ENCODE assay signal across 9 cellular contexts in genomic region chr2:96873651-96874096, GRCh38. TPM values are rescaled to one million over a fixed set of nuclear protein-coding genes. Genes with fewer than 3 reads are reported as not detected.
DNase-seq lines count a peak whose midpoint lies in the region; ATAC-seq and TF ChIP-seq lines count a peak whose summit lies in the region.
"Had no signal": no experiment of that assay in that cellular context is flagged by ENCODE, and none has a peak within 500 bp of the region (broad histone marks: within the 10 kb centered on the region; RNA-seq: fewer than 3 reads in every experiment).

No MANE protein-coding gene starts in this region.

- H3K4me1 Mint-ChIP-seq in CD4-positive, CD25-positive, alpha-beta regulatory T cell, result peaks cover 6 to 41% (median 14%) of the 10 kb centered on the region in 4 donors
- H3K4me1 Mint-ChIP-seq in activated CD4-positive, alpha-beta T cell treated with anti-CD3 and anti-CD28 coated beads, Interleukin-2, amount 10 ng/mL, durations not matched to agents 7 days and 5 days, result peaks cover 20% of the 10 kb centered on the region

- peak overlapping the region in 1 of 4 donors; percentile 53 for H3K4me3 Mint-ChIP-seq in CD4-positive, CD25-positive, alpha-beta regulatory T cell
- H3K4me3 Mint-ChIP-seq in activated CD4-positive, alpha-beta T cell treated with anti-CD3 and anti-CD28 coated beads, Interleukin-2, amount 10 ng/mL, durations not matched to agents 7 days and 5 days, result no peak overlapping the region
- H3K4me3 Mint-ChIP-seq: CD8-positive, alpha-beta T cell had no signal

- H3K27ac Mint-ChIP-seq in CD4-positive, CD25-positive, alpha-beta regulatory T cell, result peak overlapping the region in 2 of 3 donors; percentile 41 to 91
- no peak overlapping the region for H3K27ac Mint-ChIP-seq in activated CD4-positive, alpha-beta T cell treated with anti-CD3 and anti-CD28 coated beads, Interleukin-2, amount 10 ng/mL, durations not matched to agents 7 days and 5 days

- no peaks in the 10 kb centered on the region for H3K27me3 ChIP-seq in CD4-positive, CD25-positive, alpha-beta regulatory T cell (ENCODE audit: control insufficient read depth, insufficient read depth, low read length)
- H3K27me3 ChIP-seq in osteoblast (ENCODE audit: insufficient read depth, low read length) (no peaks in the 10 kb centered on the region), H7 (ENCODE audit: control insufficient read depth, insufficient read depth, low read length) (peaks cover 2% of the 10 kb centered on the region; the same call in 1 of the 2 replicates)

- no peaks in the 10 kb centered on the region for H3K9me3 ChIP-seq in CD4-positive, CD25-positive, alpha-beta regulatory T cell (ENCODE audit: control insufficient read depth in 2 of 2, low read length in 2 of 2)
- H3K9me3 ChIP-seq in osteoblast (ENCODE audit: low read depth, low read length), result no peaks in the 10 kb centered on the region

- peaks cover 1% of the 10 kb centered on the region for H3K79me2 ChIP-seq in osteoblast (ENCODE audit: insufficient read depth, low read length)

- H3K36me3 Mint-ChIP-seq in CD4-positive, CD25-positive, alpha-beta regulatory T cell, result no peaks in the 10 kb centered on the region
- peaks cover 2% of the 10 kb centered on the region for H3K36me3 Mint-ChIP-seq in activated CD4-positive, alpha-beta T cell treated with anti-CD3 and anti-CD28 coated beads, Interleukin-2, amount 10 ng/mL, durations not matched to agents 7 days and 5 days (ENCODE audit: low read depth)

- no peak overlapping the region for H2AFZ ChIP-seq in osteoblast (ENCODE audit: low read length)

- peak overlapping the region; percentile 2 for H3K4me2 ChIP-seq in osteoblast (ENCODE audit: insufficient read depth, low read length)

- CTCF ChIA-PET in activated CD4-positive, alpha-beta T cell treated with anti-CD3 and anti-CD28 coated beads, Interleukin-2, amount 10 ng/mL, durations not matched to agents 7 days and 5 days (lab: Charles Lee), result interaction anchor here (0.8 to 2.3 kb wide), 3 partner anchors 16 to 80 kb away, joined by 4 to 7 read pairs (median 5); partner anchors contain the start of gene ANKRD39

- POLR2A ChIA-PET in activated CD4-positive, alpha-beta T cell treated with anti-CD3 and anti-CD28 coated beads, Interleukin-2, amount 10 ng/mL, durations not matched to agents 7 days and 5 days (lab: Charles Lee), result no interaction called here

- peaks cover 24% of the 10 kb centered on the region for H3K4me1 ChIP-seq in CD4-positive, CD25-positive, alpha-beta regulatory T cell (ENCODE audit: control insufficient read depth, insufficient read depth, low read length, poor library complexity, severe bottlenecking)
- peaks cover 46% of the 10 kb centered on the region for H3K4me1 ChIP-seq in osteoblast (ENCODE audit: insufficient read depth, low read length)

- TF ChIP-seq CTCF in osteoblast (IDR thresholded peaks at IDR 0.05; ENCODE audit: extremely low read depth, low read depth, low read length), result no peak

- no peak for DNase-seq in CD4-positive, CD25-positive, alpha-beta regulatory T cell
- DNase-seq in dermis microvascular lymphatic vessel endothelial cell (ENCODE audit: low read depth in 2 of 2) (peak; percentile 32 to 52), osteoblast (ENCODE audit: insufficient read length, low spot score, missing footprints) (no peak), H7 (no peak), superior temporal gyrus (ENCODE audit: extremely low spot score) (no peak)
- no peak for DNase-seq in activated CD4-positive, alpha-beta T cell treated with anti-CD3 and anti-CD28 coated beads, Interleukin-2, amount 10 ng/mL, durations not matched to agents 7 days and 5 days
- DNase-seq: CD8-positive, alpha-beta T cell; NCI-H345; T-helper 2 cell had no signal

- H3K36me3 ChIP-seq in CD4-positive, CD25-positive, alpha-beta regulatory T cell (ENCODE audit: control insufficient read depth, insufficient read depth, low read length), result no peaks in the 10 kb centered on the region
- H3K36me3 ChIP-seq in osteoblast (ENCODE audit: insufficient read depth, low read length) (no peaks in the 10 kb centered on the region), H7 (replicated peaks; ENCODE audit: control insufficient read depth, insufficient read depth, low read length) (no peaks in the 10 kb centered on the region)

- H3K9me3 Mint-ChIP-seq in CD4-positive, CD25-positive, alpha-beta regulatory T cell, result no peaks in the 10 kb centered on the region
- no peaks in the 10 kb centered on the region for H3K9me3 Mint-ChIP-seq in activated CD4-positive, alpha-beta T cell treated with anti-CD3 and anti-CD28 coated beads, Interleukin-2, amount 10 ng/mL, durations not matched to agents 7 days and 5 days
- H3K9me3 Mint-ChIP-seq: CD8-positive, alpha-beta T cell had no signal

- H3K27me3 Mint-ChIP-seq in CD4-positive, CD25-positive, alpha-beta regulatory T cell, result peaks cover 30% of the 10 kb centered on the region
- peaks cover 13% of the 10 kb centered on the region for H3K27me3 Mint-ChIP-seq in activated CD4-positive, alpha-beta T cell treated with anti-CD3 and anti-CD28 coated beads, Interleukin-2, amount 10 ng/mL, durations not matched to agents 7 days and 5 days

- H3K27ac ChIP-seq in CD4-positive, CD25-positive, alpha-beta regulatory T cell (ENCODE audit: insufficient read depth, low read length, poor library complexity, severe bottlenecking), result peak overlapping the region; percentile 5
- H3K27ac ChIP-seq in osteoblast (ENCODE audit: low read depth, low read length), result no peak overlapping the region

- H3K4me3 ChIP-seq in CD4-positive, CD25-positive, alpha-beta regulatory T cell (ENCODE audit: low read depth, low read length), result no peak overlapping the region
- H3K4me3 ChIP-seq in osteoblast (ENCODE audit: insufficient read depth, low read length), result no peak overlapping the region
- H3K4me3 ChIP-seq in H7 (ENCODE audit: insufficient read depth, low read depth, low read length), result no peak overlapping the region

- no peak for ATAC-seq in CD4-positive, CD25-positive, alpha-beta regulatory T cell (ENCODE audit: low read depth in 2 of 2)
- ATAC-seq: CD8-positive, alpha-beta T cell had no signal

- no peaks in the 10 kb centered on the region for H4K20me1 ChIP-seq in osteoblast (ENCODE audit: insufficient read depth, low read length)

RNA-seq across cellular contexts. Expression of gene SEMA4C, which starts 3.8 kb away (rescaled TPM):
- 23.3 TPM for total RNA-seq in CD4-positive, CD25-positive, alpha-beta regulatory T cell
- 1 to 10 TPM; 1.3 to 3.1 (median 2.2) TPM for polyA plus RNA-seq in CD4-positive, CD25-positive, alpha-beta regulatory T cell
- 17.3 and 35.4 TPM in 2 replicates for total RNA-seq in dermis microvascular lymphatic vessel endothelial cell
- total RNA-seq in osteoblast, result 28.0 and 29.7 TPM in 2 replicates
- 89.1 and 100 TPM in 2 replicates for total RNA-seq in H7 (2014; rRNA removed; shearing (Covaris generic))
- total RNA-seq in activated CD4-positive, alpha-beta T cell treated with anti-CD3 and anti-CD28 coated beads, Interleukin-2, amount 10 ng/mL, durations not matched to agents 7 days and 5 days, result 10 to 100 TPM; 25.5 to 35.4 TPM

RNA-seq across cellular contexts. Expression of gene ANKRD39, which starts 15.9 kb away (rescaled TPM):
- total RNA-seq in CD4-positive, CD25-positive, alpha-beta regulatory T cell, result 31.9 TPM
- 10 to 100 TPM; 30.2 to 44.4 (median 37.6) TPM for polyA plus RNA-seq in CD4-positive, CD25-positive, alpha-beta regulatory T cell
- total RNA-seq in dermis microvascular lymphatic vessel endothelial cell (5.6 and 6.8 TPM in 2 replicates), osteoblast (5.1 and 5.9 TPM in 2 replicates)
- 13.1 and 13.5 TPM in 2 replicates for total RNA-seq in H7 (2014; rRNA removed; shearing (Covaris generic))
- 10 to 100 TPM; 32.8 to 35.8 TPM for total RNA-seq in activated CD4-positive, alpha-beta T cell treated with anti-CD3 and anti-CD28 coated beads, Interleukin-2, amount 10 ng/mL, durations not matched to agents 7 days and 5 days

RNA-seq across cellular contexts. Expression of gene ANKRD23, which starts 29.9 kb away (rescaled TPM):
- 16.4 TPM for total RNA-seq in CD4-positive, CD25-positive, alpha-beta regulatory T cell
- polyA plus RNA-seq in CD4-positive, CD25-positive, alpha-beta regulatory T cell, result 1 to 10 TPM in 1 of 4 donors, under 1 TPM in 3; 0.68 to 1.1 (median 0.90) TPM
- total RNA-seq in dermis microvascular lymphatic vessel endothelial cell (0.51 and 1.1 TPM in 2 replicates), osteoblast (1.8 and 2.1 TPM in 2 replicates)
- total RNA-seq in H7 (2014; rRNA removed; shearing (Covaris generic)), result 2.5 and 4.4 TPM in 2 replicates
- 10 to 100 TPM; 17.0 to 17.3 TPM for total RNA-seq in activated CD4-positive, alpha-beta T cell treated with anti-CD3 and anti-CD28 coated beads, Interleukin-2, amount 10 ng/mL, durations not matched to agents 7 days and 5 days

RNA-seq across cellular contexts. Expression of gene CNNM3, which starts 57.6 kb away (rescaled TPM):
- total RNA-seq in CD4-positive, CD25-positive, alpha-beta regulatory T cell, result 33.1 TPM
- 10 to 100 TPM in 2 of 4 donors, 1 to 10 TPM in 2; 4.9 to 14.0 (median 7.9) TPM for polyA plus RNA-seq in CD4-positive, CD25-positive, alpha-beta regulatory T cell
- total RNA-seq in dermis microvascular lymphatic vessel endothelial cell (6.4 and 12.3 TPM in 2 replicates), osteoblast (8.7 and 8.8 TPM in 2 replicates)
- 13.8 and 19.3 TPM in 2 replicates for total RNA-seq in H7 (2014; rRNA removed; shearing (Covaris generic))
- 10 to 100 TPM; 31.4 to 41.5 TPM for total RNA-seq in activated CD4-positive, alpha-beta T cell treated with anti-CD3 and anti-CD28 coated beads, Interleukin-2, amount 10 ng/mL, durations not matched to agents 7 days and 5 days

Comparison
In these comparisons a context has a peak if more than half of its experiments do, and no peak if none do; other contexts are left out.
1. DNase-seq: peak in dermis microvascular lymphatic vessel endothelial cell (2 of 2); none in CD4-positive, CD25-positive, alpha-beta regulatory T cell (0 of 3), osteoblast (single experiment), H7 (single experiment), activated CD4-positive, alpha-beta T cell treated with anti-CD3 and anti-CD28 coated beads, Interleukin-2, amount 10 ng/mL, durations not matched to agents 7 days and 5 days (single experiment) and superior temporal gyrus (single experiment).